In genomic region chr6:2989332-2990178, GRCh38 we compare ENCODE assay signal across 1 cellular context.
TF ChIP-seq lines count a peak whose summit lies in the region.

No MANE protein-coding gene starts in this region.

TF ChIP-seq in HepG2, 621 proteins besides CTCF, POLR2A, EP300 and RAD21 (continued from another document and continues in another):
- TF ChIP-seq MIER3 (CRISPR knock-in tag; IDR thresholded peaks at IDR 0.05; ENCODE audit: borderline replicate concordance) (peak; percentile 21; the same call in 1 of the 2 replicates), ZNF691 (CRISPR knock-in tag; IDR thresholded peaks at IDR 0.05; ENCODE audit: borderline replicate concordance, low read depth) (0 out of 2 replicates have a peak, but pooled peaks have one; percentile 46), DNMT3B (CRISPR knock-in tag; conservative IDR thresholded peaks at IDR 0.05) (no peak), AHDC1 (CRISPR knock-in tag; IDR thresholded peaks at IDR 0.05; ENCODE audit: borderline replicate concordance) (0 out of 2 replicates have a peak, but pooled peaks have one; percentile 17), TRAFD1 (CRISPR knock-in tag; IDR thresholded peaks at IDR 0.05; ENCODE audit: borderline replicate concordance) (no peak), DR1 (CRISPR knock-in tag; IDR thresholded peaks at IDR 0.05) (no peak), SUZ12 (IDR thresholded peaks at IDR 0.05; ENCODE audit: low read depth, low read length) (no peak), ZNF44 (CRISPR knock-in tag; IDR thresholded peaks at IDR 0.05) (no peak), ZBTB43 (CRISPR knock-in tag; conservative IDR thresholded peaks at IDR 0.05) (no peak), KMT2B (CRISPR knock-in tag; IDR thresholded peaks at IDR 0.05) (peak; percentile 82; the same call in 1 of the 2 replicates), MATR3 (CRISPR knock-in tag; IDR thresholded peaks at IDR 0.05) (no peak), NFE2L2 (IDR thresholded peaks at IDR 0.05; ENCODE audit: low read length) (no peak), RBM22 (optimal IDR thresholded peaks at IDR 0.05; ENCODE audit: low read length) (peak; percentile 99), ZNF510 (CRISPR knock-in tag; IDR thresholded peaks at IDR 0.05; ENCODE audit: low read depth) (0 out of 2 replicates have a peak, but pooled peaks have one; percentile 51), MAF1 (CRISPR knock-in tag; IDR thresholded peaks at IDR 0.05; ENCODE audit: borderline replicate concordance) (0 out of 2 replicates have a peak, but pooled peaks have one; percentile 14), SALL2 (CRISPR knock-in tag; IDR thresholded peaks at IDR 0.05) (no peak), ZNF883 (CRISPR knock-in tag; IDR thresholded peaks at IDR 0.05; ENCODE audit: not compliant biosample characterization) (no peak), ZFP36L1 (CRISPR knock-in tag; IDR thresholded peaks at IDR 0.05) (peak; percentile 54), ZNF577 (CRISPR knock-in tag; IDR thresholded peaks at IDR 0.05; ENCODE audit: borderline replicate concordance, low read depth) (no peak), MLX (CRISPR knock-in tag; IDR thresholded peaks at IDR 0.05) (no peak; the same call in 1 of the 2 replicates), LRRFIP1 (CRISPR knock-in tag; conservative IDR thresholded peaks at IDR 0.05) (no peak), ARID3A (IDR thresholded peaks at IDR 0.05; ENCODE audit: low read depth, low read length) (peak; percentile 52; the same call in 1 of the 2 replicates), BRD4 (CRISPR knock-in tag; IDR thresholded peaks at IDR 0.05) (peak; percentile 90; the same call in 1 of the 2 replicates), ZNF790 (CRISPR knock-in tag; IDR thresholded peaks at IDR 0.05; ENCODE audit: borderline replicate concordance) (no peak), GPBP1L1 (CRISPR knock-in tag; IDR thresholded peaks at IDR 0.05) (no peak), ZNF891 (CRISPR knock-in tag; IDR thresholded peaks at IDR 0.05) (no peak), NFATC3 (CRISPR knock-in tag; IDR thresholded peaks at IDR 0.05) (peak; percentile 67; the same call in 1 of the 2 replicates), DMAP1 (CRISPR knock-in tag; IDR thresholded peaks at IDR 0.05) (peak; percentile 37; the same call in 1 of the 2 replicates), PAX8 (CRISPR knock-in tag; IDR thresholded peaks at IDR 0.05; ENCODE audit: borderline replicate concordance) (no peak), MBNL3 (CRISPR knock-in tag; conservative IDR thresholded peaks at IDR 0.05) (no peak), IRF9 (CRISPR knock-in tag; IDR thresholded peaks at IDR 0.05; ENCODE audit: borderline replicate concordance) (no peak), GATAD1 (CRISPR knock-in tag; IDR thresholded peaks at IDR 0.05) (peak; percentile 65), MAFF (IDR thresholded peaks at IDR 0.05; ENCODE audit: low read depth, low read length) (no peak), U2AF1 (optimal IDR thresholded peaks at IDR 0.05; ENCODE audit: low read depth, low read length) (peak; percentile 14), ISL2 (CRISPR knock-in tag; IDR thresholded peaks at IDR 0.05) (peak; percentile 46; the same call in 1 of the 2 replicates), ZNF737 (CRISPR knock-in tag; IDR thresholded peaks at IDR 0.05; ENCODE audit: borderline replicate concordance) (no peak), RBAK (CRISPR knock-in tag; IDR thresholded peaks at IDR 0.05) (0 out of 2 replicates have a peak, but pooled peaks have one; percentile 14), ZNF263 (CRISPR knock-in tag; IDR thresholded peaks at IDR 0.05) (peak; percentile 46), ZNF614 (CRISPR knock-in tag; IDR thresholded peaks at IDR 0.05; ENCODE audit: borderline replicate concordance) (peak; percentile 51), PITX1 (CRISPR knock-in tag; IDR thresholded peaks at IDR 0.05) (peak; percentile 20; the same call in 1 of the 2 replicates), HOXA9 (CRISPR knock-in tag; IDR thresholded peaks at IDR 0.05; ENCODE audit: borderline replicate concordance) (no peak; the same call in 1 of the 2 replicates), PLRG1 (conservative IDR thresholded peaks at IDR 0.05) (no peak), ZUFSP (CRISPR knock-in tag; IDR thresholded peaks at IDR 0.05; ENCODE audit: borderline replicate concordance) (no peak), ZFX (CRISPR knock-in tag; IDR thresholded peaks at IDR 0.05; ENCODE audit: low read depth) (peak; percentile 30; the same call in 1 of the 2 replicates)
